In the genomic region with DNA sequence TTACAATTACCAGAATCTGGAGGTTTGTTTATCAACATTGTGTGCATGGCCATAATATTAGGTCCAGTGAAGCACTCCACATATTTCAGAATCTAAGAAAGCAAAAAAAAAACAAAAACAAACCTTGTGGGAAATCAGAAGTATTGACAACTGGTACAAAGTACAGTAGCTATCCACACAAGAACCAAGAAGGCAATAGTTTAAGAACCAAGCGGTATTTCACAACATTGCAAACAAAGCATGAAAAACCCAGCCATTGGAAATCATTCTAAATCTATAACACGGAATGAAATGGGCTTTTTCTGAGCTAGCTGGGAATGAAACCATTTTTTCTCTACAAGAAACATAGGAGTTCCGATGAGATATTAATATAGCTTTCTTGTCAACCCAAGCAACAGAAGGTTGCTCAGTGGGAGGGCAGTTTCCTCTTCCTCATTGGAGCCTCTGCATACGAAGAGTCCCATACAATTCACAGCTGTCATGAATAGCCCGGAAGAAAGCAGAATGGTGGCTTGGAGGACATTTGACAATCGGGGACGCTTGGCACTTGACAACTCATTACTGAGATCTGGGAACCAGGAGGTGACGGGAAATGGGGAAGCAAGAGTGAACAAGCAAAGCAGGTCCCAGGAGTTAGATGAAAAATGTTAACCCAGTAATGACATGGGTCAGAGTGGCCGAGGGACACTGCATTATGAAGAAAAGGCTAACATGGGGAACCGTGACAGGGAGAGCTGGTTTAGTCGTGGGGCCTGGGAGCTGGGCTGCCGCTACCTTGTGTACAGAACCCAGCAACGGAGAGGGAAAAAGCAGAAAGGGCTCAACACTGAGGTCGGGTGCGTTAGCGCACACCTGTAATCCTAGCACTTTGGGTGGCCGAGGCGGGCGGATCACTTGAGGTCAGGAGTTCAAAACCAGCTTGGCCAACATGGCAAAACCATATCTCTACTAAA, we compare ENCODE assay signal across 1 cellular context.
TF ChIP-seq lines count a peak whose summit lies in the region.

No MANE protein-coding gene starts in this region.

TF ChIP-seq in HepG2, 621 proteins besides CTCF, POLR2A, EP300 and RAD21 (continued from another document and continues in another):
- TF ChIP-seq, protein P1, sequence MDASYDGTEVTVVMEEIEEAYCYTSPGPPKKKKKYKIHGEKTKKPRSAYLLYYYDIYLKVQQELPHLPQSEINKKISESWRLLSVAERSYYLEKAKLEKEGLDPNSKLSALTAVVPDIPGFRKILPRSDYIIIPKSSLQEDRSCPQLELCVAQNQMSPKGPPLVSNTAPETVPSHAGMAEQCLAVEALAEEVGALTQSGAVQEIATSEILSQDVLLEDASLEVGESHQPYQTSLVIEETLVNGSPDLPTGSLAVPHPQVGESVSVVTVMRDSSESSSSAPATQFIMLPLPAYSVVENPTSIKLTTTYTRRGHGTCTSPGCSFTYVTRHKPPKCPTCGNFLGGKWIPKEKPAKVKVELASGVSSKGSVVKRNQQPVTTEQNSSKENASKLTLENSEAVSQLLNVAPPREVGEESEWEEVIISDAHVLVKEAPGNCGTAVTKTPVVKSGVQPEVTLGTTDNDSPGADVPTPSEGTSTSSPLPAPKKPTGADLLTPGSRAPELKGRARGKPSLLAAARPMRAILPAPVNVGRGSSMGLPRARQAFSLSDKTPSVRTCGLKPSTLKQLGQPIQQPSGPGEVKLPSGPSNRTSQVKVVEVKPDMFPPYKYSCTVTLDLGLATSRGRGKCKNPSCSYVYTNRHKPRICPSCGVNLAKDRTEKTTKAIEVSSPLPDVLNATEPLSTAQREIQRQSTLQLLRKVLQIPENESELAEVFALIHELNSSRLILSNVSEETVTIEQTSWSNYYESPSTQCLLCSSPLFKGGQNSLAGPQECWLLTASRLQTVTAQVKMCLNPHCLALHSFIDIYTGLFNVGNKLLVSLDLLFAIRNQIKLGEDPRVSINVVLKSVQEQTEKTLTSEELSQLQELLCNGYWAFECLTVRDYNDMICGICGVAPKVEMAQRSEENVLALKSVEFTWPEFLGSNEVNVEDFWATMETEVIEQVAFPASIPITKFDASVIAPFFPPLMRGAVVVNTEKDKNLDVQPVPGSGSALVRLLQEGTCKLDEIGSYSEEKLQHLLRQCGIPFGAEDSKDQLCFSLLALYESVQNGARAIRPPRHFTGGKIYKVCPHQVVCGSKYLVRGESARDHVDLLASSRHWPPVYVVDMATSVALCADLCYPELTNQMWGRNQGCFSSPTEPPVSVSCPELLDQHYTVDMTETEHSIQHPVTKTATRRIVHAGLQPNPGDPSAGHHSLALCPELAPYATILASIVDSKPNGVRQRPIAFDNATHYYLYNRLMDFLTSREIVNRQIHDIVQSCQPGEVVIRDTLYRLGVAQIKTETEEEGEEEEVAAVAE (CRISPR knock-in tag; IDR thresholded peaks at IDR 0.05; ENCODE audit: borderline replicate concordance), result no peak
- TF ChIP-seq ZNF446 (CRISPR knock-in tag; IDR thresholded peaks at IDR 0.05), result no peak
- no peak for TF ChIP-seq XBP1 (CRISPR knock-in tag; IDR thresholded peaks at IDR 0.05)
- TF ChIP-seq ZNF30 (CRISPR knock-in tag; IDR thresholded peaks at IDR 0.05), result no peak
- TF ChIP-seq ZNF256 (CRISPR knock-in tag; conservative IDR thresholded peaks at IDR 0.05), result no peak
- TF ChIP-seq NFYB (CRISPR knock-in tag; IDR thresholded peaks at IDR 0.05), result no peak
- no peak for TF ChIP-seq ZFYVE20 (CRISPR knock-in tag; IDR thresholded peaks at IDR 0.05; ENCODE audit: borderline replicate concordance, low read depth)
- peak; percentile 91 for TF ChIP-seq CEBPB (IDR thresholded peaks at IDR 0.05; ENCODE audit: borderline replicate concordance, low read depth, low read length)
- TF ChIP-seq ZNF501 (CRISPR knock-in tag; IDR thresholded peaks at IDR 0.05), result no peak
- no peak for TF ChIP-seq ZNF550 (CRISPR knock-in tag; IDR thresholded peaks at IDR 0.05; ENCODE audit: borderline replicate concordance)
- no peak for TF ChIP-seq ZFP36L2 (CRISPR knock-in tag; IDR thresholded peaks at IDR 0.05)
- TF ChIP-seq, protein P2, sequence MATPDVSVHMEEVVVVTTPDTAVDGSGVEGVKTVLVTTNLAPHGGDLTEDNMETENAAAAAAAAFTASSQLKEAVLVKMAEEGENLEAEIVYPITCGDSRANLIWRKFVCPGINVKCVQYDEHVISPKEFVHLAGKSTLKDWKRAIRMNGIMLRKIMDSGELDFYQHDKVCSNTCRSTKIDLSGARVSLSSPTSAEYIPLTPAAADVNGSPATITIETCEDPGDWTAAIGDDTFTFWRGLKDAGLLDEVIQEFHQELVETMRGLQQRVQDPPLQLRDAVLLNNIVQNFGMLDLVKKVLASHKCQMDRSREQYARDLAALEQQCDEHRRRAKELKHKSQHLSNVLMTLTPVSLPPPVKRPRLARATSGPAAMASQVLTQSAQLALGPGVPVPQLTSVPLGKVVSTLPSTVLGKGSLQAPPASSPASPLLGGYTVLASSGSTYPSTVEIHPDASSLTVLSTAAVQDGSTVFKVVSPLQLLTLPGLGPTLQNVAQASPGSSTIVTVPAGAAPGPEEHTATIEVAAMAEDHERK (CRISPR knock-in tag; IDR thresholded peaks at IDR 0.05; ENCODE audit: low read depth), result no peak
- TF ChIP-seq, protein P3, sequence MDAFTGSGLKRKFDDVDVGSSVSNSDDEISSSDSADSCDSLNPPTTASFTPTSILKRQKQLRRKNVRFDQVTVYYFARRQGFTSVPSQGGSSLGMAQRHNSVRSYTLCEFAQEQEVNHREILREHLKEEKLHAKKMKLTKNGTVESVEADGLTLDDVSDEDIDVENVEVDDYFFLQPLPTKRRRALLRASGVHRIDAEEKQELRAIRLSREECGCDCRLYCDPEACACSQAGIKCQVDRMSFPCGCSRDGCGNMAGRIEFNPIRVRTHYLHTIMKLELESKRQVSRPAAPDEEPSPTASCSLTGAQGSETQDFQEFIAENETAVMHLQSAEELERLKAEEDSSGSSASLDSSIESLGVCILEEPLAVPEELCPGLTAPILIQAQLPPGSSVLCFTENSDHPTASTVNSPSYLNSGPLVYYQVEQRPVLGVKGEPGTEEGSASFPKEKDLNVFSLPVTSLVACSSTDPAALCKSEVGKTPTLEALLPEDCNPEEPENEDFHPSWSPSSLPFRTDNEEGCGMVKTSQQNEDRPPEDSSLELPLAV (CRISPR knock-in tag; conservative IDR thresholded peaks at IDR 0.05; ENCODE audit: low read depth), result no peak
- TF ChIP-seq, protein P4, sequence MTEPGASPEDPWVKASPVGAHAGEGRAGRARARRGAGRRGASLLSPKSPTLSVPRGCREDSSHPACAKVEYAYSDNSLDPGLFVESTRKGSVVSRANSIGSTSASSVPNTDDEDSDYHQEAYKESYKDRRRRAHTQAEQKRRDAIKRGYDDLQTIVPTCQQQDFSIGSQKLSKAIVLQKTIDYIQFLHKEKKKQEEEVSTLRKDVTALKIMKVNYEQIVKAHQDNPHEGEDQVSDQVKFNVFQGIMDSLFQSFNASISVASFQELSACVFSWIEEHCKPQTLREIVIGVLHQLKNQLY (CRISPR knock-in tag; IDR thresholded peaks at IDR 0.05), result 0 out of 2 replicates have a peak, but pooled peaks have one; percentile 27
- no peak for TF ChIP-seq RXRA (CRISPR knock-in tag; IDR thresholded peaks at IDR 0.05)
- TF ChIP-seq ZNF772 (CRISPR knock-in tag; IDR thresholded peaks at IDR 0.05), result no peak
- peak; percentile 17; the same call in 1 of the 2 replicates for TF ChIP-seq SMC3 (IDR thresholded peaks at IDR 0.05; ENCODE audit: low read length)
- no peak for TF ChIP-seq ZBTB42 (CRISPR knock-in tag; IDR thresholded peaks at IDR 0.05)
- TF ChIP-seq ZNF337 (CRISPR knock-in tag; IDR thresholded peaks at IDR 0.05; ENCODE audit: borderline replicate concordance, low read depth), result no peak
- TF ChIP-seq, protein P5, sequence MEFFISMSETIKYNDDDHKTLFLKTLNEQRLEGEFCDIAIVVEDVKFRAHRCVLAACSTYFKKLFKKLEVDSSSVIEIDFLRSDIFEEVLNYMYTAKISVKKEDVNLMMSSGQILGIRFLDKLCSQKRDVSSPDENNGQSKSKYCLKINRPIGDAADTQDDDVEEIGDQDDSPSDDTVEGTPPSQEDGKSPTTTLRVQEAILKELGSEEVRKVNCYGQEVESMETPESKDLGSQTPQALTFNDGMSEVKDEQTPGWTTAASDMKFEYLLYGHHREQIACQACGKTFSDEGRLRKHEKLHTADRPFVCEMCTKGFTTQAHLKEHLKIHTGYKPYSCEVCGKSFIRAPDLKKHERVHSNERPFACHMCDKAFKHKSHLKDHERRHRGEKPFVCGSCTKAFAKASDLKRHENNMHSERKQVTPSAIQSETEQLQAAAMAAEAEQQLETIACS (CRISPR knock-in tag; IDR thresholded peaks at IDR 0.05), result no peak
- TF ChIP-seq SRSF9 (IDR thresholded peaks at IDR 0.05; ENCODE audit: borderline replicate concordance, insufficient read depth, low read depth, low read length, poor library complexity, severe bottlenecking), result no peak
- TF ChIP-seq ZSCAN21 (CRISPR knock-in tag; IDR thresholded peaks at IDR 0.05; ENCODE audit: borderline replicate concordance), result no peak
- no peak for TF ChIP-seq ERF (CRISPR knock-in tag; IDR thresholded peaks at IDR 0.05)
- no peak for TF ChIP-seq ZNF589 (CRISPR knock-in tag; conservative IDR thresholded peaks at IDR 0.05)
- TF ChIP-seq, protein P6, sequence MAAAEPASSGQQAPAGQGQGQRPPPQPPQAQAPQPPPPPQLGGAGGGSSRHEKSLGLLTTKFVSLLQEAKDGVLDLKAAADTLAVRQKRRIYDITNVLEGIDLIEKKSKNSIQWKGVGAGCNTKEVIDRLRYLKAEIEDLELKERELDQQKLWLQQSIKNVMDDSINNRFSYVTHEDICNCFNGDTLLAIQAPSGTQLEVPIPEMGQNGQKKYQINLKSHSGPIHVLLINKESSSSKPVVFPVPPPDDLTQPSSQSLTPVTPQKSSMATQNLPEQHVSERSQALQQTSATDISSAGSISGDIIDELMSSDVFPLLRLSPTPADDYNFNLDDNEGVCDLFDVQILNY (CRISPR knock-in tag; conservative IDR thresholded peaks at IDR 0.05), result no peak
- TF ChIP-seq, protein P7, sequence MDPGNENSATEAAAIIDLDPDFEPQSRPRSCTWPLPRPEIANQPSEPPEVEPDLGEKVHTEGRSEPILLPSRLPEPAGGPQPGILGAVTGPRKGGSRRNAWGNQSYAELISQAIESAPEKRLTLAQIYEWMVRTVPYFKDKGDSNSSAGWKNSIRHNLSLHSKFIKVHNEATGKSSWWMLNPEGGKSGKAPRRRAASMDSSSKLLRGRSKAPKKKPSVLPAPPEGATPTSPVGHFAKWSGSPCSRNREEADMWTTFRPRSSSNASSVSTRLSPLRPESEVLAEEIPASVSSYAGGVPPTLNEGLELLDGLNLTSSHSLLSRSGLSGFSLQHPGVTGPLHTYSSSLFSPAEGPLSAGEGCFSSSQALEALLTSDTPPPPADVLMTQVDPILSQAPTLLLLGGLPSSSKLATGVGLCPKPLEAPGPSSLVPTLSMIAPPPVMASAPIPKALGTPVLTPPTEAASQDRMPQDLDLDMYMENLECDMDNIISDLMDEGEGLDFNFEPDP (CRISPR knock-in tag; conservative IDR thresholded peaks at IDR 0.05), result no peak
- TF ChIP-seq, protein P8, sequence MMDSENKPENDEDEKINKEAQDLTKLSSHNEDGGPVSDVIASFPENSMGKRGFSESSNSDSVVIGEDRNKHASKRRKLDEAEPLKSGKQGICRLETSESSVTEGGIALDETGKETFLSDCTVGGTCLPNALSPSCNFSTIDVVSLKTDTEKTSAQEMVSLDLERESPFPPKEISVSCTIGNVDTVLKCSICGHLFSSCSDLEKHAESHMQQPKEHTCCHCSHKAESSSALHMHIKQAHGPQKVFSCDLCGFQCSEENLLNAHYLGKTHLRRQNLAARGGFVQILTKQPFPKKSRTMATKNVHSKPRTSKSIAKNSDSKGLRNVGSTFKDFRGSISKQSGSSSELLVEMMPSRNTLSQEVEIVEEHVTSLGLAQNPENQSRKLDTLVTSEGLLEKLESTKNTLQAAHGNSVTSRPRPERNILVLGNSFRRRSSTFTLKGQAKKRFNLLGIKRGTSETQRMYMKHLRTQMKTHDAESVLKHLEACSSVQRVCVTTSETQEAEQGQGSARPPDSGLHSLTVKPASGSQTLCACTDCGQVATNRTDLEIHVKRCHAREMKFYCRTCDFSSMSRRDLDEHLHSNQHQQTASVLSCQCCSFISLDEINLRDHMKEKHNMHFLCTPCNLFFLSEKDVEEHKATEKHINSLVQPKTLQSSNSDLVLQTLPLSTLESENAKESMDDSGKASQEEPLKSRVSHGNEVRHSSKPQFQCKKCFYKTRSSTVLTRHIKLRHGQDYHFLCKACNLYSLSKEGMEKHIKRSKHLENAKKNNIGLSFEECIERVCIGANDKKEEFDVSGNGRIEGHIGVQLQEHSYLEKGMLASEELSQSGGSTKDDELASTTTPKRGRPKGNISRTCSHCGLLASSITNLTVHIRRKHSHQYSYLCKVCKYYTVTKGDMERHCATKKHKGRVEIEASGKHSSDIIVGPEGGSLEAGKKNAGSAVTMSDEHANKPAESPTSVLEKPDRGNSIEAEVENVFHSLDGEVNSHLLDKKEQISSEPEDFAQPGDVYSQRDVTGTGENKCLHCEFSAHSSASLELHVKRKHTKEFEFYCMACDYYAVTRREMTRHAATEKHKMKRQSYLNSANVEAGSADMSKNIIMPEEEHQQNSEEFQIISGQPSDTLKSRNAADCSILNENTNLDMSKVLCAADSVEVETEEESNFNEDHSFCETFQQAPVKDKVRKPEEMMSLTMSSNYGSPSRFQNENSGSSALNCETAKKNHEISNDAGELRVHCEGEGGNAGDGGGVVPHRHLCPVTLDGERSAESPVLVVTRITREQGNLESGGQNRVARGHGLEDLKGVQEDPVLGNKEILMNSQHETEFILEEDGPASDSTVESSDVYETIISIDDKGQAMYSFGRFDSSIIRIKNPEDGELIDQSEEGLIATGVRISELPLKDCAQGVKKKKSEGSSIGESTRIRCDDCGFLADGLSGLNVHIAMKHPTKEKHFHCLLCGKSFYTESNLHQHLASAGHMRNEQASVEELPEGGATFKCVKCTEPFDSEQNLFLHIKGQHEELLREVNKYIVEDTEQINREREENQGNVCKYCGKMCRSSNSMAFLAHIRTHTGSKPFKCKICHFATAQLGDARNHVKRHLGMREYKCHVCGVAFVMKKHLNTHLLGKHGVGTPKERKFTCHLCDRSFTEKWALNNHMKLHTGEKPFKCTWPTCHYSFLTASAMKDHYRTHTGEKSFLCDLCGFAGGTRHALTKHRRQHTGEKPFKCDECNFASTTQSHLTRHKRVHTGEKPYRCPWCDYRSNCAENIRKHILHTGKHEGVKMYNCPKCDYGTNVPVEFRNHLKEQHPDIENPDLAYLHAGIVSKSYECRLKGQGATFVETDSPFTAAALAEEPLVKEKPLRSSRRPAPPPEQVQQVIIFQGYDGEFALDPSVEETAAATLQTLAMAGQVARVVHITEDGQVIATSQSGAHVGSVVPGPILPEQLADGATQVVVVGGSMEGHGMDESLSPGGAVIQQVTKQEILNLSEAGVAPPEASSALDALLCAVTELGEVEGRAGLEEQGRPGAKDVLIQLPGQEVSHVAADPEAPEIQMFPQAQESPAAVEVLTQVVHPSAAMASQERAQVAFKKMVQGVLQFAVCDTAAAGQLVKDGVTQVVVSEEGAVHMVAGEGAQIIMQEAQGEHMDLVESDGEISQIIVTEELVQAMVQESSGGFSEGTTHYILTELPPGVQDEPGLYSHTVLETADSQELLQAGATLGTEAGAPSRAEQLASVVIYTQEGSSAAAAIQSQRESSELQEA (CRISPR knock-in tag; IDR thresholded peaks at IDR 0.05; ENCODE audit: not compliant biosample characterization), result no peak
- TF ChIP-seq ZNF816 (CRISPR knock-in tag; IDR thresholded peaks at IDR 0.05; ENCODE audit: borderline replicate concordance), result no peak
- no peak for TF ChIP-seq ZNF484 (CRISPR knock-in tag; IDR thresholded peaks at IDR 0.05; ENCODE audit: borderline replicate concordance, low read depth)
- TF ChIP-seq, protein P9, sequence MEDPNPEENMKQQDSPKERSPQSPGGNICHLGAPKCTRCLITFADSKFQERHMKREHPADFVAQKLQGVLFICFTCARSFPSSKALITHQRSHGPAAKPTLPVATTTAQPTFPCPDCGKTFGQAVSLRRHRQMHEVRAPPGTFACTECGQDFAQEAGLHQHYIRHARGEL (CRISPR knock-in tag; IDR thresholded peaks at IDR 0.05), result no peak
- no peak for TF ChIP-seq SIX4 (CRISPR knock-in tag; IDR thresholded peaks at IDR 0.05)
- no peak for TF ChIP-seq BRD4 (CRISPR knock-in tag; IDR thresholded peaks at IDR 0.05)
- no peak for TF ChIP-seq ZNF382 (CRISPR knock-in tag; IDR thresholded peaks at IDR 0.05; ENCODE audit: borderline replicate concordance)
- TF ChIP-seq DR1 (CRISPR knock-in tag; IDR thresholded peaks at IDR 0.05), result no peak
- TF ChIP-seq IKZF1 (IDR thresholded peaks at IDR 0.05), result no peak
